1 cellular context compared by ENCODE assay signal in the genomic region with DNA sequence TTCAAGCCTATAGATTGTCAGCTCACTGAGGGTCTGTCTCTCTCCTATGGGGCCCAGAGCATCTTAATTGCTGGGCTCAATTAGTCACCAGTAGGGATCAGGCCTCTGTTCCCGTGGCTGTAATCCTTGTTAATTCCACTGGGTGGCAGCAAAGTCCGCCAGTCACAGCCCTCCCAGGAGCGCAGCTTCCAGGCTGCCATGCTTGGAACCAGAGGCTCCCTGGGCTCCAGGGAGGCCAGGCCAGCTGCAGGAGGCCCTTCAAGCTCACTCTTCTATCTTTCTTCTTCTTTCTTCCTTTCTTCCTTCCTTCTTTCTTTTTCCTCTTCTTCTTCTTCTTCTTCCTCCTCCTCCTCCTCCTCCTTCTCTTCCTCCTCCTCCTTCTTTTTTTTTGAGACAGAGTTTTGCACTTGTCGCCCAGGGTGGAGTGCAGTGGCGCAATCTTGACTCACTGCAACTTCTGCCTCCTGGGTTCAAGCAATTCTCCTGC.
TF ChIP-seq lines count a peak whose summit lies in the region.

No MANE protein-coding gene starts in this region.

TF ChIP-seq in K562, 482 proteins besides CTCF, POLR2A, EP300 and RAD21 (continued from another document and continues in another):
- TF ChIP-seq THAP7 (CRISPR knock-in tag; IDR thresholded peaks at IDR 0.05) (no peak), ZNF146 (CRISPR knock-in tag; IDR thresholded peaks at IDR 0.05; ENCODE audit: unreplicated experiment) (no peak), HDAC1 (IDR thresholded peaks at IDR 0.05) (no peak), CREM (IDR thresholded peaks at IDR 0.05; ENCODE audit: low read depth) (0 out of 2 replicates have a peak, but pooled peaks have one; percentile 21), ZNF354B (CRISPR knock-in tag; IDR thresholded peaks at IDR 0.05) (no peak), NKRF (IDR thresholded peaks at IDR 0.05; ENCODE audit: borderline replicate concordance) (peak; percentile 48; the same call in 1 of the 2 replicates), KAT2B (IDR thresholded peaks at IDR 0.05; ENCODE audit: low read depth, low read length) (no peak), DNMT1 (IDR thresholded peaks at IDR 0.05) (no peak), KDM5B (IDR thresholded peaks at IDR 0.05; ENCODE audit: insufficient replicate concordance, low read depth, low read length) (no peak), MIER1 (IDR thresholded peaks at IDR 0.05; ENCODE audit: low read depth) (no peak), MYC (IDR thresholded peaks at IDR 0.05; ENCODE audit: low read depth, low read length) (peak; percentile 54; the same call in 1 of the 2 replicates), MYC (CRISPR knock-in tag; IDR thresholded peaks at IDR 0.05; ENCODE audit: borderline replicate concordance, low read depth) (no peak), TRIM24 (IDR thresholded peaks at IDR 0.05) (no peak), FOS (IDR thresholded peaks at IDR 0.05; ENCODE audit: extremely low read depth, insufficient read length) (no peak), EWSR1 (IDR thresholded peaks at IDR 0.05; ENCODE audit: borderline replicate concordance, low read depth, partially characterized antibody) (no peak), HNRNPUL1 (IDR thresholded peaks at IDR 0.05; ENCODE audit: low read length) (no peak), MYNN (IDR thresholded peaks at IDR 0.05) (no peak), MYNN (CRISPR knock-in tag; IDR thresholded peaks at IDR 0.05) (no peak), MTA3 (IDR thresholded peaks at IDR 0.05; ENCODE audit: borderline replicate concordance) (no peak), GATAD2A (IDR thresholded peaks at IDR 0.05) (no peak), ASH1L (IDR thresholded peaks at IDR 0.05; ENCODE audit: borderline replicate concordance, low read depth, partially characterized antibody) (peak; percentile 21), BRF1 (IDR thresholded peaks at IDR 0.05; ENCODE audit: borderline replicate concordance, extremely low read depth, insufficient read length) (no peak), ZNF445 (CRISPR knock-in tag; IDR thresholded peaks at IDR 0.05; ENCODE audit: low read depth) (no peak), SMAD2 (IDR thresholded peaks at IDR 0.05; ENCODE audit: low read depth, low read length) (no peak), TFAP4 (CRISPR knock-in tag; IDR thresholded peaks at IDR 0.05; ENCODE audit: borderline replicate concordance) (peak; percentile 72; the same call in 1 of the 2 replicates), TEAD2 (tag; IDR thresholded peaks at IDR 0.05) (no peak), NR2F6 (CRISPR knock-in tag; IDR thresholded peaks at IDR 0.05) (no peak), ZNF174 (CRISPR knock-in tag; IDR thresholded peaks at IDR 0.05) (no peak), MAFK (IDR thresholded peaks at IDR 0.05; ENCODE audit: low read length) (no peak), ZNF76 (CRISPR knock-in tag; IDR thresholded peaks at IDR 0.05; ENCODE audit: borderline replicate concordance) (no peak), CEBPG (CRISPR knock-in tag; IDR thresholded peaks at IDR 0.05) (no peak), CEBPG (tag; conservative IDR thresholded peaks at IDR 0.05 in 1 of 2, IDR thresholded peaks at IDR 0.05 in 1 of 2) (no peak), PHTF2 (CRISPR knock-in tag; IDR thresholded peaks at IDR 0.05) (no peak), GTF2E2 (tag; IDR thresholded peaks at IDR 0.05) (no peak), BCL6 (CRISPR knock-in tag; IDR thresholded peaks at IDR 0.05) (no peak), FUS (optimal IDR thresholded peaks at IDR 0.05; ENCODE audit: low read depth, low read length) (no peak), TAL1 (IDR thresholded peaks at IDR 0.05) (no peak), ZBTB9 (CRISPR knock-in tag; IDR thresholded peaks at IDR 0.05) (no peak), ZNF143 (CRISPR knock-in tag; IDR thresholded peaks at IDR 0.05) (no peak), THRB (CRISPR knock-in tag; conservative IDR thresholded peaks at IDR 0.05) (no peak; the same call in 1 of the 2 replicates), GATA2 (CRISPR knock-in tag; IDR thresholded peaks at IDR 0.05) (no peak), CBX3 (IDR thresholded peaks at IDR 0.05; ENCODE audit: borderline replicate concordance in 1 of 2, low read length in 2 of 2) (no peak), RBM39 (optimal IDR thresholded peaks at IDR 0.05; ENCODE audit: low read depth, low read length) (peak; percentile 95), SRF (CRISPR knock-in tag; IDR thresholded peaks at IDR 0.05) (peak in 1 of 2 experiments; percentile 57; a peak in 1 of 4 replicates), ELK3 (CRISPR knock-in tag; IDR thresholded peaks at IDR 0.05) (no peak), KLF16 (IDR thresholded peaks at IDR 0.05) (no peak), L3MBTL2 (IDR thresholded peaks at IDR 0.05) (0 out of 2 replicates have a peak, but pooled peaks have one; percentile 28), ZNF124 (CRISPR knock-in tag; IDR thresholded peaks at IDR 0.05) (no peak), CBFA2T3 (IDR thresholded peaks at IDR 0.05) (no peak), ZFP30 (CRISPR knock-in tag; IDR thresholded peaks at IDR 0.05; ENCODE audit: borderline replicate concordance) (no peak), ZNF436 (CRISPR knock-in tag; IDR thresholded peaks at IDR 0.05) (no peak)
- TF ChIP-seq, protein P1, sequence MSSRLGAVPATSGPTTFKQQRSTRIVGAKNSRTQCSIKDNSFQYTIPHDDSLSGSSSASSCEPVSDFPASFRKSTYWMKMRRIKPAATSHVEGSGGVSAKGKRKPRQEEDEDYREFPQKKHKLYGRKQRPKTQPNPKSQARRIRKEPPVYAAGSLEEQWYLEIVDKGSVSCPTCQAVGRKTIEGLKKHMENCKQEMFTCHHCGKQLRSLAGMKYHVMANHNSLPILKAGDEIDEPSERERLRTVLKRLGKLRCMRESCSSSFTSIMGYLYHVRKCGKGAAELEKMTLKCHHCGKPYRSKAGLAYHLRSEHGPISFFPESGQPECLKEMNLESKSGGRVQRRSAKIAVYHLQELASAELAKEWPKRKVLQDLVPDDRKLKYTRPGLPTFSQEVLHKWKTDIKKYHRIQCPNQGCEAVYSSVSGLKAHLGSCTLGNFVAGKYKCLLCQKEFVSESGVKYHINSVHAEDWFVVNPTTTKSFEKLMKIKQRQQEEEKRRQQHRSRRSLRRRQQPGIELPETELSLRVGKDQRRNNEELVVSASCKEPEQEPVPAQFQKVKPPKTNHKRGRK (tag; IDR thresholded peaks at IDR 0.05), result peak; percentile 94
- TF ChIP-seq, protein P2, sequence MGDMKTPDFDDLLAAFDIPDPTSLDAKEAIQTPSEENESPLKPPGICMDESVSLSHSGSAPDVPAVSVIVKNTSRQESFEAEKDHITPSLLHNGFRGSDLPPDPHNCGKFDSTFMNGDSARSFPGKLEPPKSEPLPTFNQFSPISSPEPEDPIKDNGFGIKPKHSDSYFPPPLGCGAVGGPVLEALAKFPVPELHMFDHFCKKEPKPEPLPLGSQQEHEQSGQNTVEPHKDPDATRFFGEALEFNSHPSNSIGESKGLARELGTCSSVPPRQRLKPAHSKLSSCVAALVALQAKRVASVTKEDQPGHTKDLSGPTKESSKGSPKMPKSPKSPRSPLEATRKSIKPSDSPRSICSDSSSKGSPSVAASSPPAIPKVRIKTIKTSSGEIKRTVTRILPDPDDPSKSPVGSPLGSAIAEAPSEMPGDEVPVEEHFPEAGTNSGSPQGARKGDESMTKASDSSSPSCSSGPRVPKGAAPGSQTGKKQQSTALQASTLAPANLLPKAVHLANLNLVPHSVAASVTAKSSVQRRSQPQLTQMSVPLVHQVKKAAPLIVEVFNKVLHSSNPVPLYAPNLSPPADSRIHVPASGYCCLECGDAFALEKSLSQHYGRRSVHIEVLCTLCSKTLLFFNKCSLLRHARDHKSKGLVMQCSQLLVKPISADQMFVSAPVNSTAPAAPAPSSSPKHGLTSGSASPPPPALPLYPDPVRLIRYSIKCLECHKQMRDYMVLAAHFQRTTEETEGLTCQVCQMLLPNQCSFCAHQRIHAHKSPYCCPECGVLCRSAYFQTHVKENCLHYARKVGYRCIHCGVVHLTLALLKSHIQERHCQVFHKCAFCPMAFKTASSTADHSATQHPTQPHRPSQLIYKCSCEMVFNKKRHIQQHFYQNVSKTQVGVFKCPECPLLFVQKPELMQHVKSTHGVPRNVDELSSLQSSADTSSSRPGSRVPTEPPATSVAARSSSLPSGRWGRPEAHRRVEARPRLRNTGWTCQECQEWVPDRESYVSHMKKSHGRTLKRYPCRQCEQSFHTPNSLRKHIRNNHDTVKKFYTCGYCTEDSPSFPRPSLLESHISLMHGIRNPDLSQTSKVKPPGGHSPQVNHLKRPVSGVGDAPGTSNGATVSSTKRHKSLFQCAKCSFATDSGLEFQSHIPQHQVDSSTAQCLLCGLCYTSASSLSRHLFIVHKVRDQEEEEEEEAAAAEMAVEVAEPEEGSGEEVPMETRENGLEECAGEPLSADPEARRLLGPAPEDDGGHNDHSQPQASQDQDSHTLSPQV (IDR thresholded peaks at IDR 0.05), result no peak
- TF ChIP-seq, protein P3, sequence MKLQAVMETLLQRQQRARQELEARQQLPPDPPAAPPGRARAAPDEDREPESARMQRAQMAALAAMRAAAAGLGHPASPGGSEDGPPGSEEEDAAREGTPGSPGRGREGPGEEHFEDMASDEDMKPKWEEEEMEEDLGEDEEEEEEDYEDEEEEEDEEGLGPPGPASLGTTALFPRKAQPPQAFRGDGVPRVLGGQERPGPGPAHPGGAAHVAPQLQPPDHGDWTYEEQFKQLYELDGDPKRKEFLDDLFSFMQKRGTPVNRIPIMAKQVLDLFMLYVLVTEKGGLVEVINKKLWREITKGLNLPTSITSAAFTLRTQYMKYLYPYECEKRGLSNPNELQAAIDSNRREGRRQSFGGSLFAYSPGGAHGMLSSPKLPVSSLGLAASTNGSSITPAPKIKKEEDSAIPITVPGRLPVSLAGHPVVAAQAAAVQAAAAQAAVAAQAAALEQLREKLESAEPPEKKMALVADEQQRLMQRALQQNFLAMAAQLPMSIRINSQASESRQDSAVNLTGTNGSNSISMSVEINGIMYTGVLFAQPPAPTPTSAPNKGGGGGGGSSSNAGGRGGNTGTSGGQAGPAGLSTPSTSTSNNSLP (IDR thresholded peaks at IDR 0.05; ENCODE audit: borderline replicate concordance, low read depth, low read length), result no peak
